In genomic region chr10:91887075-91887899, GRCh38 we compare ENCODE assay signal across 8 cellular contexts. TPM values are rescaled to one million over a fixed set of nuclear protein-coding genes. Genes with fewer than 3 reads are reported as not detected.
DNase-seq lines count a peak whose midpoint lies in the region; ATAC-seq and TF ChIP-seq lines count a peak whose summit lies in the region.

No MANE protein-coding gene starts in this region.

- peak overlapping the region; percentile 79 for H3K9ac ChIP-seq in iPS-15b (ENCODE audit: low read depth, low read length)

- no peak for TF ChIP-seq EP300 in sigmoid colon (IDR thresholded peaks at IDR 0.05)

- WGBS in body of pancreas, 2 donors = 3 to 6% methylated on average over 25 to 60 of the region's 60 CpGs
- WGBS in sigmoid colon, 2 donors = 1% methylated on average over 60 of the region's 60 CpGs

- H3K4me1 ChIP-seq in body of pancreas (peaks cover 13% of the 10 kb centered on the region), iPS-15b (ENCODE audit: control insufficient read depth, insufficient read depth, low read length) (peaks cover 27% of the 10 kb centered on the region), sigmoid colon (peaks cover 0 to 34% (median 24%) of the 10 kb centered on the region in 4 donors)

- H3K4me3 ChIP-seq in body of pancreas = peak overlapping the region in 1 of 2 donors; percentile 14
- H3K4me3 ChIP-seq in iPS-15b (ENCODE audit: low read depth, low read length) = peak overlapping the region; percentile 69
- H3K4me3 ChIP-seq in sigmoid colon = peak overlapping the region; percentile 37 to 63 (median 55)

- H3K27ac ChIP-seq in body of pancreas (no peak overlapping the region), sigmoid colon (peak overlapping the region in 1 of 4 donors; percentile 44)

- TF ChIP-seq CTCF in body of pancreas (IDR thresholded peaks at IDR 0.05) (no peak), sigmoid colon (IDR thresholded peaks at IDR 0.05) (no peak)

- TF ChIP-seq POLR2A in body of pancreas (IDR thresholded peaks at IDR 0.05) (no peak), sigmoid colon (IDR thresholded peaks at IDR 0.05) (no peak)

- intact Hi-C loops in body of pancreas (cut with DNase I) = no loop called here
- intact Hi-C loops in sigmoid colon (cut with DNase I) = no loop called here

- H3K27me3 ChIP-seq in body of pancreas = no peaks in the 10 kb centered on the region
- H3K27me3 ChIP-seq in iPS-15b (ENCODE audit: control insufficient read depth, insufficient read depth, low read length) = peaks cover 4% of the 10 kb centered on the region
- H3K27me3 ChIP-seq in sigmoid colon = no peaks in the 10 kb centered on the region

- ATAC-seq in GM18909 (IDR thresholded peaks at IDR 0.05; ENCODE audit: poor library complexity, unreplicated experiment) (peak; percentile 46), body of pancreas (peak; percentile 54)

- DNase-seq in RPMI7951 (ENCODE audit: low read depth) = peak; percentile 23
- DNase-seq in body of pancreas = peak in 2 of 4 donors; percentile 21 to 41
- DNase-seq in sigmoid colon = peak; percentile 66
- no peak for DNase-seq in GM19240 (ENCODE audit: insufficient read length, low spot score)
- no peak for DNase-seq in occipital lobe (lab: John Stamatoyannopoulos, UW)
- no peak for DNase-seq in COR-L47 (lab: John Stamatoyannopoulos, UW)

- no peaks in the 10 kb centered on the region for H3K9me3 ChIP-seq in body of pancreas
- H3K9me3 ChIP-seq in iPS-15b (ENCODE audit: control insufficient read depth, insufficient read depth, low read length) = no peaks in the 10 kb centered on the region
- H3K9me3 ChIP-seq in sigmoid colon = no peaks in the 10 kb centered on the region

- no peaks in the 10 kb centered on the region for H3K36me3 ChIP-seq in body of pancreas (replicated peaks in 1 of 2; ENCODE audit: insufficient read depth in 1 of 2, low read depth in 2 of 2)
- H3K36me3 ChIP-seq in iPS-15b (ENCODE audit: control insufficient read depth, insufficient read depth, low read length) = no peaks in the 10 kb centered on the region
- H3K36me3 ChIP-seq in sigmoid colon = no peaks in the 10 kb centered on the region

RNA-seq across cellular contexts. Expression of gene FGFBP3, which starts 22.0 kb away (rescaled TPM):
- 0.12 and 0.20 TPM in 2 replicates for total RNA-seq in RPMI7951 (2014; rRNA removed; shearing (Covaris generic))
- total RNA-seq in body of pancreas = 1 to 10 TPM; 2.3 to 3.4 TPM
- total RNA-seq in sigmoid colon = under 1 TPM in 3 of 4 donors, not detected in 1; 0.16 to 0.71 (median 0.27) TPM
- polyA plus RNA-seq in sigmoid colon = 1 to 10 TPM in 1 of 3 donors, under 1 TPM in 2; 0.60 to 1.2 (median 0.69) TPM
- total RNA-seq in occipital lobe = 29.8 TPM

RNA-seq across cellular contexts. Expression of gene BTAF1, which starts 36.3 kb away (rescaled TPM):
- 19.0 TPM in 2 replicates for total RNA-seq in RPMI7951 (2014; rRNA removed; shearing (Covaris generic))
- total RNA-seq in body of pancreas (10 to 100 TPM; 30.0 to 39.7 TPM), sigmoid colon (10 to 100 TPM; 34.6 to 45.5 (median 35.3) TPM), occipital lobe (90.6 TPM)
- 10 to 100 TPM in 1 of 3 donors, 1 to 10 TPM in 2; 1.8 to 10.7 (median 2.5) TPM for polyA plus RNA-seq in sigmoid colon

Comparison
In these comparisons a context has a peak if more than half of its experiments do, and no peak if none do; other contexts are left out.
1. DNase-seq: peak in RPMI7951 (single experiment) and sigmoid colon (single experiment); none in GM19240 (single experiment), occipital lobe (single experiment) and COR-L47 (single experiment).